Comparison of ENCODE assay signal across 8 cellular contexts in genomic region chr11:67799808-67800207, GRCh38.
DNase-seq lines count a peak whose midpoint lies in the region; ATAC-seq and TF ChIP-seq lines count a peak whose summit lies in the region.
"Not testable (repeated sequence)": the region's sequence is repeated elsewhere in the genome, so short reads cannot be mapped to it uniquely, and the experiment has no call there.

No MANE protein-coding gene starts in this region.

- H3K4me3 Mint-ChIP-seq in H9, result peak overlapping the region in 1 of 2 experiments; percentile 47; a peak in 1 of 5 replicates
- not testable (repeated sequence) for H3K4me3 Mint-ChIP-seq in activated T-cell treated with anti-CD3 and anti-CD28 coated beads, Interleukin-2, amount 50 U/mL, for 72 hours; neural progenitor cell

- not testable (repeated sequence) for H3K56ac ChIP-seq in H9 (ENCODE audit: insufficient read length, low read depth, low read length)

- not testable (repeated sequence) for H3T11ph ChIP-seq in H9 (ENCODE audit: low read length)

- not testable (repeated sequence) for H3K4me2 ChIP-seq in H9 (ENCODE audit: insufficient read depth, insufficient read length, low read length); neural progenitor cell

- not testable (repeated sequence) for H2BK15ac ChIP-seq in H9 (ENCODE audit: low read depth, low read length)

- not testable (repeated sequence) for H2AK5ac ChIP-seq in H9 (ENCODE audit: insufficient read length, low read length)

- DNase-seq in H9; Peyer's patch; cardiac fibroblast (ENCODE audit: low read depth in 2 of 2); neural progenitor cell (ENCODE audit: low spot score); thoracic aorta (ENCODE audit: low spot score): not testable (repeated sequence)
- DNase-seq in activated T-cell treated with anti-CD3 and anti-CD28 coated beads, Interleukin-2, amount 50 U/mL, for 72 hours, result peak; percentile 8 to 12
- DNase-seq in cardiac septum (ENCODE audit: low spot score), result peak; percentile 56

- not testable (repeated sequence) for H3K23me2 ChIP-seq in H9 (ENCODE audit: insufficient read length, low read depth, low read length, poor library complexity, severe bottlenecking)

- no CpG with 5 or more reads among the region's 4 CpGs for WGBS in H9 (ENCODE audit: extremely low coverage, insufficient read length, low lambda C conversion rate)

- not testable (repeated sequence) for H3K9ac ChIP-seq in H9 (ENCODE audit: extremely low read depth, insufficient read length, low read length); neural progenitor cell

- H3K4me1 ChIP-seq in H9 (ENCODE audit: insufficient read depth, low read length); Peyer's patch; neural progenitor cell; thoracic aorta (ENCODE audit: control insufficient read depth in 1 of 2, low read depth in 2 of 2): not testable (repeated sequence)

- not testable (repeated sequence) for H3K27me3 ChIP-seq in H9 (ENCODE audit: insufficient read depth, low read length); Peyer's patch; neural progenitor cell; thoracic aorta (replicated peaks; ENCODE audit: insufficient read depth)

- not testable (repeated sequence) for H4K91ac ChIP-seq in H9 (ENCODE audit: insufficient read length, low read depth, low read length)

- H3K9me3 Mint-ChIP-seq in H9; activated T-cell treated with anti-CD3 and anti-CD28 coated beads, Interleukin-2, amount 50 U/mL, for 72 hours; neural progenitor cell: not testable (repeated sequence)

- H3K79me2 ChIP-seq in H9 (ENCODE audit: insufficient read depth, low read length); neural progenitor cell (ENCODE audit: low read depth): not testable (repeated sequence)

- not testable (repeated sequence) for H3K27ac Mint-ChIP-seq in H9; activated T-cell treated with anti-CD3 and anti-CD28 coated beads, Interleukin-2, amount 50 U/mL, for 72 hours; neural progenitor cell

- not testable (repeated sequence) for H4K5ac ChIP-seq in H9 (ENCODE audit: insufficient read length, low read depth, low read length)

- H3K9me3 ChIP-seq in H9 (ENCODE audit: control insufficient read depth, low read depth, low read length); Peyer's patch; neural progenitor cell (ENCODE audit: low read depth); thoracic aorta: not testable (repeated sequence)

- H4K20me1 ChIP-seq in H9 (ENCODE audit: control insufficient read depth, insufficient read depth, insufficient read length); neural progenitor cell (ENCODE audit: low read depth): not testable (repeated sequence)

- not testable (repeated sequence) for H3K36me3 ChIP-seq in Peyer's patch, neural progenitor cell, thoracic aorta

- not testable (repeated sequence) for H3K23ac ChIP-seq in H9 (ENCODE audit: insufficient read length, low read depth, low read length)

- not testable (repeated sequence) for H3K79me1 ChIP-seq in H9 (ENCODE audit: insufficient read depth, low read depth, low read length, poor library complexity, severe bottlenecking)

- intact Hi-C loops in cardiac septum (cut with DNase I), result not testable (repeated sequence)

- not testable (repeated sequence) for H2BK5ac ChIP-seq in H9 (ENCODE audit: insufficient read length, low read length)

- H3K18ac ChIP-seq in H9 (ENCODE audit: insufficient read length, low read depth, low read length), result not testable (repeated sequence)

- H3K4me3 ChIP-seq in Peyer's patch; cardiac fibroblast (replicated peaks in 1 of 2; ENCODE audit: low read depth in 2 of 2, low read length in 2 of 2); neural progenitor cell; thoracic aorta: not testable (repeated sequence)

- H3K4me1 Mint-ChIP-seq in H9, result peaks cover 20 to 25% of the 10 kb centered on the region in 2 experiments
- H3K4me1 Mint-ChIP-seq in activated T-cell treated with anti-CD3 and anti-CD28 coated beads, Interleukin-2, amount 50 U/mL, for 72 hours (ENCODE audit: low read depth), result peaks cover 24% of the 10 kb centered on the region
- not testable (repeated sequence) for H3K4me1 Mint-ChIP-seq in neural progenitor cell

- H3K27ac ChIP-seq in C4-2B; H9 (ENCODE audit: insufficient read length, low read depth, low read length); Peyer's patch; neural progenitor cell; thoracic aorta: not testable (repeated sequence)

- not testable (repeated sequence) for H3K14ac ChIP-seq in H9 (ENCODE audit: insufficient read depth, low read length)

- H2BK20ac ChIP-seq in H9 (ENCODE audit: low read depth, low read length, poor library complexity, severe bottlenecking), result not testable (repeated sequence)

- H2BK12ac ChIP-seq in H9 (ENCODE audit: insufficient read length, low read depth, low read length), result not testable (repeated sequence)

- H3K4ac ChIP-seq in H9 (ENCODE audit: low read depth, low read length), result not testable (repeated sequence)

- H2AFZ ChIP-seq in H9 (ENCODE audit: low read length); neural progenitor cell (replicated peaks): not testable (repeated sequence)

- not testable (repeated sequence) for TF ChIP-seq POLR2A in Peyer's patch (IDR thresholded peaks at IDR 0.05)

- not testable (repeated sequence) for H3K36me3 Mint-ChIP-seq in H9 (ENCODE audit: insufficient read depth in 1 of 3, low read depth in 3 of 3); activated T-cell treated with anti-CD3 and anti-CD28 coated beads, Interleukin-2, amount 50 U/mL, for 72 hours (ENCODE audit: insufficient read depth in 2 of 2); neural progenitor cell

- H2BK120ac ChIP-seq in H9 (ENCODE audit: low read depth, low read length, poor library complexity, severe bottlenecking), result not testable (repeated sequence)

- not testable (repeated sequence) for H3K27me3 Mint-ChIP-seq in H9 (ENCODE audit: low read depth); activated T-cell treated with anti-CD3 and anti-CD28 coated beads, Interleukin-2, amount 50 U/mL, for 72 hours (ENCODE audit: low read depth); neural progenitor cell (ENCODE audit: insufficient read depth, low read depth)

- TF ChIP-seq CTCF in C4-2B (conservative IDR thresholded peaks at IDR 0.05) (peak; percentile 70), H9 (conservative IDR thresholded peaks at IDR 0.05) (peak; percentile 69), Peyer's patch (IDR thresholded peaks at IDR 0.05) (peak in 4 of 6 experiments; percentile 44 to 64 (median 55)), cardiac fibroblast (IDR thresholded peaks at IDR 0.05; ENCODE audit: low read depth, low read length) (peak; percentile 38), neural progenitor cell (IDR thresholded peaks at IDR 0.05) (peak; percentile 50), thoracic aorta (IDR thresholded peaks at IDR 0.05) (peak; percentile 33)

- not testable (repeated sequence) for H3F3A ChIP-seq in neural progenitor cell (ENCODE audit: low read depth)

- not testable (repeated sequence) for H4K8ac ChIP-seq in H9 (replicated peaks; ENCODE audit: insufficient read length, low read depth, low read length)

- ATAC-seq in activated T-cell treated with anti-CD3 and anti-CD28 coated beads, Interleukin-2, amount 50 U/mL, for 72 hours (replicated peaks in 1 of 2); thoracic aorta (ENCODE audit: insufficient number of reproducible peaks, low FRiP score, low read depth): not testable (repeated sequence)
